In genomic region chr20:54168961-54169862, GRCh38 we compare ENCODE assay signal across 18 cellular contexts. TPM values are rescaled to one million over a fixed set of nuclear protein-coding genes. Genes with fewer than 3 reads are reported as not detected.
DNase-seq lines count a peak whose midpoint lies in the region; ATAC-seq and TF ChIP-seq lines count a peak whose summit lies in the region.
"Had no signal": no experiment of that assay in that cellular context is flagged by ENCODE, and none has a peak within 500 bp of the region (broad histone marks: within the 10 kb centered on the region; RNA-seq: fewer than 3 reads in every experiment).

No MANE protein-coding gene starts in this region.

- H2AFZ ChIP-seq in Loucy (ENCODE audit: low read length) (peak overlapping the region; percentile 70), osteoblast (ENCODE audit: low read length) (no peak overlapping the region)

- H4K20me1 ChIP-seq in Loucy (ENCODE audit: insufficient read depth, low read length, poor library complexity, severe bottlenecking) (no peaks in the 10 kb centered on the region), osteoblast (ENCODE audit: insufficient read depth, low read length) (no peaks in the 10 kb centered on the region)

- H3K4me1 ChIP-seq in Loucy (ENCODE audit: insufficient read depth, low read length, poor library complexity, severe bottlenecking) (peaks cover 10% of the 10 kb centered on the region), osteoblast (ENCODE audit: insufficient read depth, low read length) (peaks cover 8% of the 10 kb centered on the region)

- peak overlapping the region; percentile 15 for H3K4me3 ChIP-seq in Loucy (ENCODE audit: low read length, poor library complexity, severe bottlenecking)
- H3K4me3 ChIP-seq in astrocyte of the spinal cord (ENCODE audit: low read depth, low read length), result no peak overlapping the region
- no peak overlapping the region for H3K4me3 ChIP-seq in osteoblast (ENCODE audit: insufficient read depth, low read length)
- H3K4me3 ChIP-seq: BLaER1 treated with 17β-estradiol and CSF1 and Interleukin-3, amounts not matched to agents 10 nM and 100 nM had no signal

- no peak overlapping the region for H3K27ac ChIP-seq in osteoblast (ENCODE audit: low read depth, low read length)
- H3K27ac ChIP-seq: 22Rv1; BLaER1 treated with 17β-estradiol and CSF1 and Interleukin-3, amounts not matched to agents 10 nM and 100 nM had no signal

- H3K27me3 ChIP-seq in Loucy (ENCODE audit: insufficient read depth, low read length, poor library complexity, severe bottlenecking) (no peaks in the 10 kb centered on the region), osteoblast (ENCODE audit: insufficient read depth, low read length) (peaks cover 67% of the 10 kb centered on the region)

- no peaks in the 10 kb centered on the region for H3F3A ChIP-seq in Loucy (ENCODE audit: low read depth)

- no peak overlapping the region for H3K9ac ChIP-seq in Loucy (ENCODE audit: low read depth, low read length, poor library complexity, severe bottlenecking)
- H3K9ac ChIP-seq: BLaER1 treated with 17β-estradiol and CSF1 and Interleukin-3, amounts not matched to agents 10 nM and 100 nM had no signal

- in situ Hi-C loops in astrocyte of the spinal cord (cut with HindIII; ENCODE audit: low sequenced_read_pairs), result no loop called here

- H3K4me2 ChIP-seq in Loucy (ENCODE audit: low read depth, low read length, poor library complexity, severe bottlenecking), result peak overlapping the region; percentile 41
- peak overlapping the region; percentile 24 for H3K4me2 ChIP-seq in osteoblast (ENCODE audit: insufficient read depth, low read length)

- H3K36me3 ChIP-seq in Loucy (ENCODE audit: insufficient read depth, low read length) (no peaks in the 10 kb centered on the region), osteoblast (ENCODE audit: insufficient read depth, low read length) (no peaks in the 10 kb centered on the region)
- H3K36me3 ChIP-seq: BLaER1 treated with 17β-estradiol and CSF1 and Interleukin-3, amounts not matched to agents 10 nM and 100 nM had no signal

- no peaks in the 10 kb centered on the region for H3K79me2 ChIP-seq in Loucy (ENCODE audit: insufficient read depth, low read length)
- no peaks in the 10 kb centered on the region for H3K79me2 ChIP-seq in osteoblast (ENCODE audit: insufficient read depth, low read length)

- no peaks in the 10 kb centered on the region for H3K9me3 ChIP-seq in Loucy (ENCODE audit: insufficient read depth, low read depth, low read length)
- no peaks in the 10 kb centered on the region for H3K9me3 ChIP-seq in osteoblast (ENCODE audit: low read depth, low read length)

- DNase-seq in DMS53 (lab: John Stamatoyannopoulos, UW) (peak; percentile 34), DMS53 treated with DMSO at 0.1 percent for 48 hours (lab: John Stamatoyannopoulos, UW; ENCODE audit: unreplicated experiment) (no peak), astrocyte of the spinal cord (ENCODE audit: low read depth, low spot score) (peak; percentile 26), osteoblast (ENCODE audit: insufficient read length, low spot score, missing footprints) (no peak), cerebellar nuclear complex (lab: John Stamatoyannopoulos, UW) (no peak)
- DNase-seq: DMS 273 treated with DMSO at 0.1 percent for 48 hours, EL, H7, NCI-H1436, NCI-H2081, NCI-H2227 treated with DMSO at 0.1 percent for 48 hours, NCI-H526 had no signal

- TF ChIP-seq CTCF in Loucy (conservative IDR thresholded peaks at IDR 0.05; ENCODE audit: low read length) (no peak), astrocyte of the spinal cord (IDR thresholded peaks at IDR 0.05; ENCODE audit: low read depth, low read length) (no peak), osteoblast (IDR thresholded peaks at IDR 0.05; ENCODE audit: extremely low read depth, low read depth, low read length) (no peak)

- ATAC-seq in GM18498 (IDR thresholded peaks at IDR 0.05; ENCODE audit: unreplicated experiment) (no peak), HG02588 (IDR thresholded peaks at IDR 0.05; ENCODE audit: unreplicated experiment) (no peak)
- ATAC-seq: Right ventricle myocardium inferior had no signal

- no peaks in the 10 kb centered on the region for H3K9me2 ChIP-seq in Loucy (replicated peaks; ENCODE audit: low read depth, low read length)

RNA-seq across cellular contexts. Expression of gene CYP24A1, which starts 4.6 kb away (rescaled TPM):
- total RNA-seq in osteoblast, result not detected in 2 replicates
- total RNA-seq: Right ventricle myocardium inferior had no signal

RNA-seq across cellular contexts. Expression of gene PFDN4, which starts 38.7 kb away (rescaled TPM):
- total RNA-seq in osteoblast, result 93.0 and 95.2 TPM in 2 replicates

Comparison
In these comparisons a context has a peak if more than half of its experiments do, and no peak if none do; other contexts are left out.
1. DNase-seq: peak in DMS53 (single experiment) and astrocyte of the spinal cord (single experiment); none in DMS53 treated with DMSO at 0.1 percent for 48 hours (single experiment), osteoblast (single experiment) and cerebellar nuclear complex (0 of 2).